In the genomic region with DNA sequence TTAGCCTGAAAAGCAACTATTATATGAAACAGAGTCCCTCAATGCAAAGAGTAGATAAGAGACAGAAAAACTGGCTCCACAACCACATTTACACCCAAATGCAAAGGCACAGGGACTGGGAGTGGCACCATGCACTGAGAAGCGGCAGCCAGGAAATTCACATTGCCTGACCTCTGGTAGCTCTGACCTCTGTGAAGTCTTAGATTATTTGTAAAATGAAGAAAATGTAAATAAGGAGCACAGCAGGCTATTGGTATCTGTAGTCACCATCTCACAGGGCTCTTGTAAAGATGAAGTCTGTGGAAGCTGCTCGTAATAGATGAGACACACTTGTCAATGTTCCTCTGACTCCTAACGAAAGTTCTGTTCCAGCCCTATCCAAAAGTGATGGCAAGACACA, we compare ENCODE assay signal across 22 cellular contexts.
DNase-seq lines count a peak whose midpoint lies in the region; ATAC-seq and TF ChIP-seq lines count a peak whose summit lies in the region.
"Had no signal": no experiment of that assay in that cellular context is flagged by ENCODE, and none has a peak within 500 bp of the region (broad histone marks: within the 10 kb centered on the region; RNA-seq: fewer than 3 reads in every experiment).

No MANE protein-coding gene starts in this region.

- H2AFZ ChIP-seq in GM23338: no peak overlapping the region
- H2AFZ ChIP-seq: GM23248 had no signal

- POLR2A ChIA-PET in Panc1 (lab: Charles Lee): no interaction called here

- peak overlapping the region; percentile 50; the same call in 1 of the 2 replicates for H3K4me2 ChIP-seq in GM23338

- H3K27ac Mint-ChIP-seq in GM23338: peak overlapping the region; percentile 19
- peak overlapping the region; percentile 49 for H3K27ac Mint-ChIP-seq in osteocyte (ENCODE audit: unreplicated experiment)
- H3K27ac Mint-ChIP-seq: CD4-positive, CD25-positive, alpha-beta regulatory T cell had no signal

- no peaks in the 10 kb centered on the region for H3K9me3 ChIP-seq in Panc1 (ENCODE audit: control insufficient read depth, insufficient read depth, low read depth, low read length)
- H3K9me3 ChIP-seq: SJSA1 had no signal

- H3K4me1 ChIP-seq in GM23338 (ENCODE audit: insufficient read depth): peaks cover 48% of the 10 kb centered on the region
- peaks cover 64% of the 10 kb centered on the region for H3K4me1 ChIP-seq in Panc1 (ENCODE audit: control insufficient read depth, insufficient read depth, low read length)

- H3K79me2 ChIP-seq in GM23338 (replicated peaks; ENCODE audit: insufficient read depth): peaks cover 43% of the 10 kb centered on the region

- no peaks in the 10 kb centered on the region for H3F3A ChIP-seq in GM23338 (replicated peaks; ENCODE audit: low read depth)

- no TSS peak for BruUV-seq in Panc1 (replicated peaks; lab: Mats Ljungman, UMichigan)

- no peaks in the 10 kb centered on the region for H4K20me1 ChIP-seq in GM23338 (replicated peaks; ENCODE audit: insufficient read depth)

- H3K4me1 Mint-ChIP-seq in GM23338 (peaks cover 59% of the 10 kb centered on the region), osteocyte (ENCODE audit: unreplicated experiment) (peaks cover 61% of the 10 kb centered on the region)
- H3K4me1 Mint-ChIP-seq: CD4-positive, CD25-positive, alpha-beta regulatory T cell had no signal

- H3K9me3 Mint-ChIP-seq in GM23338: no peaks in the 10 kb centered on the region; the same call in 2 of the 3 replicates
- H3K9me3 Mint-ChIP-seq in osteocyte (ENCODE audit: unreplicated experiment): no peaks in the 10 kb centered on the region

- H3K9me2 ChIP-seq in GM23338 (ENCODE audit: insufficient read depth): no peaks in the 10 kb centered on the region

- H3K27me3 Mint-ChIP-seq in GM23338 (ENCODE audit: insufficient read depth, low read depth, poor library complexity) (peaks cover 6% of the 10 kb centered on the region), osteocyte (ENCODE audit: unreplicated experiment) (no peaks in the 10 kb centered on the region)

- H3K27ac ChIP-seq in GM23338 (ENCODE audit: low read depth) (no peak overlapping the region), Panc1 (ENCODE audit: low read length) (peak overlapping the region; percentile 81)
- H3K27ac ChIP-seq: GM23248, RWPE1, SJSA1 had no signal

- TF ChIP-seq CTCF in GM23338 (conservative IDR thresholded peaks at IDR 0.05; ENCODE audit: low read depth in 2 of 2) (no peak), Panc1 (IDR thresholded peaks at IDR 0.05) (no peak), fibroblast of villous mesenchyme (IDR thresholded peaks at IDR 0.05; ENCODE audit: insufficient read depth, low read depth, low read length) (no peak), osteocyte (IDR thresholded peaks at IDR 0.05) (no peak)

- intact Hi-C loops in Panc1 (cut with micrococcal nuclease; ENCODE audit: unreplicated experiment) (no loop called here), Right ventricle myocardium inferior (cut with DNase I) (no loop called here)

- H3K4me3 Mint-ChIP-seq in GM23338 (no peak overlapping the region), osteocyte (ENCODE audit: unreplicated experiment) (no peak overlapping the region)
- H3K4me3 Mint-ChIP-seq: CD4-positive, CD25-positive, alpha-beta regulatory T cell had no signal

- no peak overlapping the region for H3K4me3 ChIP-seq in GM23338
- no peak overlapping the region for H3K4me3 ChIP-seq in Panc1 (ENCODE audit: low read depth in 2 of 2, low read length in 2 of 2)
- no peak overlapping the region for H3K4me3 ChIP-seq in fibroblast of villous mesenchyme (ENCODE audit: low read depth, low read length)
- H3K4me3 ChIP-seq: GM12878, GM23248, SJSA1 had no signal

- H3K27me3 ChIP-seq in GM23338 (ENCODE audit: insufficient read depth) (no peaks in the 10 kb centered on the region), Panc1 (ENCODE audit: control insufficient read depth, insufficient read depth, low read length) (no peaks in the 10 kb centered on the region)
- H3K27me3 ChIP-seq: SJSA1 had no signal

- DNase-seq in GM23338 (ENCODE audit: low spot score): no peak
- no peak for DNase-seq in Panc1 (ENCODE audit: low read depth, low spot score)
- peak; percentile 60 for DNase-seq in fibroblast of villous mesenchyme (ENCODE audit: low read depth)
- no peak for DNase-seq in osteocyte (ENCODE audit: extremely low spot score, unreplicated experiment)
- DNase-seq in dermis blood vessel endothelial cell: no peak
- DNase-seq in Right ventricle myocardium inferior (ENCODE audit: missing footprints): no peak
- DNase-seq: ACHN; AML-193; CD4-positive, CD25-positive, alpha-beta regulatory T cell; EL; GM23248; KBM-7; NCI-H1105 treated with DMSO at 0.1 percent for 48 hours; NCI-H1694 treated with DMSO at 0.1 percent for 48 hours; NCI-H2107; NCI-H510A treated with DMSO at 0.1 percent for 48 hours; NCI-H82; PC-3 had no signal

- H3K36me3 Mint-ChIP-seq in GM23338 (ENCODE audit: low read depth): peaks cover 23% of the 10 kb centered on the region; the same call in 2 of the 3 replicates
- peaks cover 28% of the 10 kb centered on the region for H3K36me3 Mint-ChIP-seq in osteocyte (ENCODE audit: unreplicated experiment)
- H3K36me3 Mint-ChIP-seq: CD4-positive, CD25-positive, alpha-beta regulatory T cell had no signal

- ATAC-seq in GM23338 (peak; percentile 37), Panc1 (peak; percentile 56), HG02981 (IDR thresholded peaks at IDR 0.05; ENCODE audit: unreplicated experiment) (no peak), Right ventricle myocardium inferior (no peak)
- ATAC-seq: GM12878, PC-3 had no signal

- H3K36me3 ChIP-seq in GM23338 (ENCODE audit: insufficient read depth): no peaks in the 10 kb centered on the region; the same call in 1 of the 2 replicates
- peaks cover 9% of the 10 kb centered on the region; the same call in 1 of the 2 replicates for H3K36me3 ChIP-seq in Panc1 (ENCODE audit: control insufficient read depth, insufficient read depth, low read length)

- CTCF ChIA-PET in Panc1 (lab: Charles Lee): no interaction called here

- in situ Hi-C loops in Panc1 (cut with HindIII; ENCODE audit: low pct_unique_long_range_greater_than_20kb, low sequenced_read_pairs): no loop called here

TF ChIP-seq in GM23338, 12 proteins besides CTCF, POLR2A, EP300 and RAD21 (continues in another document):
- no peak for TF ChIP-seq JUNB (IDR thresholded peaks at IDR 0.05; ENCODE audit: unreplicated experiment)
- no peak for TF ChIP-seq POLR2AphosphoS5 (IDR thresholded peaks at IDR 0.05; ENCODE audit: low read depth)
- TF ChIP-seq STAT1 (IDR thresholded peaks at IDR 0.05; ENCODE audit: unreplicated experiment): no peak
- no peak for TF ChIP-seq EZH2phosphoT487 (IDR thresholded peaks at IDR 0.05; ENCODE audit: unreplicated experiment)
- TF ChIP-seq CREB1 (CRISPR knock-in tag; IDR thresholded peaks at IDR 0.05; ENCODE audit: low read depth): no peak

Comparison
In these comparisons a context has a peak if more than half of its experiments do, and no peak if none do; other contexts are left out.
1. ATAC-seq: peak in GM23338 (single experiment) and Panc1 (single experiment); none in HG02981 (single experiment) and Right ventricle myocardium inferior (single experiment).